In genomic region chr13:110302986-110303385, GRCh38 we compare ENCODE assay signal across 22 cellular contexts. TPM values are rescaled to one million over a fixed set of nuclear protein-coding genes. Genes with fewer than 3 reads are reported as not detected.
A peak's percentile ranks its signal among the peaks of the same experiment; 100 is the strongest.
DNase-seq lines count a peak whose midpoint lies in the region; ATAC-seq, FAIRE-seq and TF ChIP-seq lines count a peak whose summit lies in the region.
"Had no signal": no experiment of that assay in that cellular context is flagged by ENCODE, and none has a peak within 500 bp of the region (broad histone marks: within the 10 kb centered on the region; RNA-seq: fewer than 3 reads in every experiment).

No MANE protein-coding gene starts in this region.

- H2BK120ac ChIP-seq in mesenchymal stem cell (ENCODE audit: low read depth, low read length), result no peak overlapping the region

- H3K36me3 ChIP-seq in mesenchymal stem cell (ENCODE audit: control insufficient read depth in 1 of 2, insufficient read depth in 2 of 2, low read depth in 1 of 2, low read length in 2 of 2) (peaks cover 0 to 21% of the 10 kb centered on the region in 2 experiments), subcutaneous abdominal adipose tissue (ENCODE audit: control insufficient read depth in 5 of 5, insufficient read depth in 5 of 5, low read length in 5 of 5) (peaks cover 2 to 26% (median 5%) of the 10 kb centered on the region in 5 donors), colonic mucosa (no peaks in the 10 kb centered on the region)

- H3K27me3 ChIP-seq in mesenchymal stem cell (ENCODE audit: control insufficient read depth in 1 of 2, insufficient read depth in 1 of 2, low read length in 2 of 2) (no peaks in the 10 kb centered on the region), subcutaneous abdominal adipose tissue (ENCODE audit: control insufficient read depth in 5 of 5, insufficient read depth in 4 of 5, low read length in 5 of 5) (peaks cover 0 to 5% (median 0%) of the 10 kb centered on the region in 5 donors), colonic mucosa (peaks cover 23% of the 10 kb centered on the region)

- H3K4me1 ChIP-seq in mesenchymal stem cell (ENCODE audit: control insufficient read depth, insufficient read depth, low read depth, low read length), result peaks cover 30% of the 10 kb centered on the region
- H3K4me1 ChIP-seq in subcutaneous abdominal adipose tissue (ENCODE audit: control insufficient read depth in 5 of 5, insufficient read depth in 5 of 5, low read length in 5 of 5), result peaks cover 26 to 85% (median 72%) of the 10 kb centered on the region in 5 donors
- no peaks in the 10 kb centered on the region for H3K4me1 ChIP-seq in colonic mucosa

- peak overlapping the region; percentile 96 for H3K4me3 Mint-ChIP-seq in endothelial cell (ENCODE audit: unreplicated experiment)
- H3K4me3 Mint-ChIP-seq: nephron progenitor cell; stimulated activated naive CD8-positive, alpha-beta T cell treated with anti-CD3 and anti-CD28 coated beads, Interleukin-15, Interleukin-2, amounts not matched to agents 100 ng/mL and 50 ng/mL, for 24 hours had no signal

- H3K27me3 Mint-ChIP-seq in endothelial cell (ENCODE audit: unreplicated experiment), result peaks cover 8% of the 10 kb centered on the region

- H3K23ac ChIP-seq in mesenchymal stem cell (ENCODE audit: low read length in 2 of 2), result no peak overlapping the region

- H3K4me3 ChIP-seq in mesenchymal stem cell (ENCODE audit: insufficient read depth in 1 of 2, low read depth in 1 of 2, low read length in 2 of 2), result no peak overlapping the region
- H3K4me3 ChIP-seq in subcutaneous abdominal adipose tissue (ENCODE audit: low read depth in 1 of 5, low read length in 5 of 5), result peak overlapping the region in 4 of 5 donors; percentile 94 to 99 (median 96)
- no peak overlapping the region for H3K4me3 ChIP-seq in colonic mucosa

- DNase-seq in RCC 7860 (ENCODE audit: low spot score), result peak; percentile 67
- DNase-seq in endothelial cell (ENCODE audit: low spot score), result no peak
- no peak for DNase-seq in mesenchymal stem cell
- no peak for DNase-seq in NCI-H2029 (lab: John Stamatoyannopoulos, UW)
- no peak for DNase-seq in colonic mucosa
- DNase-seq in amniotic stem cell (lab: John Stamatoyannopoulos, UW), result no peak
- DNase-seq: activated CD4-positive, alpha-beta T cell treated with anti-CD3 and anti-CD28 coated beads for 4 hours; activated effector memory CD4-positive, alpha-beta T cell treated with Interleukin-2 at 50 U/mL for 16 hours; Caco-2; cerebellar nuclear complex; EL; H7; mammary epithelial cell; NCI-H2227 treated with DMSO at 0.1 percent for 48 hours; nephron progenitor cell; RPMI8226; SW 1271 had no signal

- WGBS in mesenchymal stem cell, result 94% methylated on average over 2 of the region's 2 CpGs

- peak; percentile 94 for FAIRE-seq in RCC 7860 (lab: Jason Lieb, UNC)
- FAIRE-seq: frontal cortex, TTC549 had no signal

- no peak for TF ChIP-seq CTCF in endothelial cell (IDR thresholded peaks at IDR 0.05; ENCODE audit: unreplicated experiment)
- no peak for TF ChIP-seq CTCF in colonic mucosa (IDR thresholded peaks at IDR 0.05)

- no peak overlapping the region for H2AFZ ChIP-seq in mesenchymal stem cell (ENCODE audit: low read depth, low read length)

- no peak overlapping the region for H3K14ac ChIP-seq in mesenchymal stem cell (ENCODE audit: low read length in 2 of 2)

- no peaks in the 10 kb centered on the region for H3K79me1 ChIP-seq in mesenchymal stem cell (replicated peaks; ENCODE audit: low read length, poor library complexity, severe bottlenecking)

- H3K4me2 ChIP-seq in mesenchymal stem cell (ENCODE audit: low read length, poor library complexity, severe bottlenecking), result peak overlapping the region; percentile 47

- H2BK5ac ChIP-seq in mesenchymal stem cell (ENCODE audit: low read depth, low read length, poor library complexity, severe bottlenecking), result no peak overlapping the region

- peaks cover 52% of the 10 kb centered on the region for H3K36me3 Mint-ChIP-seq in endothelial cell (ENCODE audit: low read depth, unreplicated experiment)

- peaks cover 78% of the 10 kb centered on the region for H3K4me1 Mint-ChIP-seq in endothelial cell (ENCODE audit: unreplicated experiment)

- H2BK15ac ChIP-seq in mesenchymal stem cell (ENCODE audit: low read depth, poor library complexity, severe bottlenecking), result no peak overlapping the region

- intact Hi-C loops in colonic mucosa (cut with DNase I), result no loop called here

- H4K91ac ChIP-seq in mesenchymal stem cell (ENCODE audit: low read length), result no peak overlapping the region

- ATAC-seq in GM21529 (IDR thresholded peaks at IDR 0.05; ENCODE audit: unreplicated experiment), result no peak

- no peaks in the 10 kb centered on the region for H3K9me3 Mint-ChIP-seq in endothelial cell (ENCODE audit: unreplicated experiment)
- H3K9me3 Mint-ChIP-seq: nephron progenitor cell; stimulated activated naive CD8-positive, alpha-beta T cell treated with anti-CD3 and anti-CD28 coated beads, Interleukin-15, Interleukin-2, amounts not matched to agents 100 ng/mL and 50 ng/mL, for 24 hours had no signal

- H2AK5ac ChIP-seq in mesenchymal stem cell (ENCODE audit: low read length, severe bottlenecking), result no peak overlapping the region

- H3K27ac ChIP-seq in mesenchymal stem cell (ENCODE audit: low read length, poor library complexity, severe bottlenecking) (peak overlapping the region; percentile 49), subcutaneous abdominal adipose tissue (ENCODE audit: low read depth, low read length) (peak overlapping the region; percentile 99), colonic mucosa (no peak overlapping the region)

- no peak overlapping the region for H3K18ac ChIP-seq in mesenchymal stem cell (ENCODE audit: low read depth in 1 of 2, low read length in 2 of 2)

- H2BK12ac ChIP-seq in mesenchymal stem cell (ENCODE audit: low read length in 2 of 2), result no peak overlapping the region

- peak overlapping the region; percentile 92 for H3K27ac Mint-ChIP-seq in endothelial cell (ENCODE audit: unreplicated experiment)
- H3K27ac Mint-ChIP-seq: nephron progenitor cell; stimulated activated naive CD8-positive, alpha-beta T cell treated with anti-CD3 and anti-CD28 coated beads, Interleukin-15, Interleukin-2, amounts not matched to agents 100 ng/mL and 50 ng/mL, for 24 hours had no signal

- no peak overlapping the region for H3K9ac ChIP-seq in mesenchymal stem cell (ENCODE audit: low read length)
- H3K9ac ChIP-seq in subcutaneous abdominal adipose tissue (ENCODE audit: low read length in 5 of 5), result peak overlapping the region in 4 of 5 donors; percentile 23 to 97 (median 96)
- H3K9ac ChIP-seq in colonic mucosa (ENCODE audit: low read depth in 2 of 2, low read length in 2 of 2), result no peak overlapping the region

- no peak overlapping the region for H4K8ac ChIP-seq in mesenchymal stem cell (ENCODE audit: low read length)

- H3K9me3 ChIP-seq in mesenchymal stem cell (ENCODE audit: control insufficient read depth, low read length) (no peaks in the 10 kb centered on the region), subcutaneous abdominal adipose tissue (ENCODE audit: control insufficient read depth in 5 of 5, low read length in 5 of 5) (no peaks in the 10 kb centered on the region), colonic mucosa (no peaks in the 10 kb centered on the region)
- H3K9me3 ChIP-seq: Caco-2 had no signal

- H3K4ac ChIP-seq in mesenchymal stem cell (ENCODE audit: low read depth in 1 of 2, low read length in 2 of 2), result peak overlapping the region in 1 of 2 experiments; percentile 33

RNA-seq across cellular contexts. Expression of gene COL4A1, which starts 4.0 kb away (rescaled TPM):
- total RNA-seq in endothelial cell (ENCODE audit: unreplicated experiment) (2,720 TPM), colonic mucosa (10 to 100 TPM; 27.0 to 97.0 TPM)
- 2,271 TPM for polyA plus RNA-seq in mesenchymal stem cell (2013, experiment 1 of 2)
- polyA plus RNA-seq in mesenchymal stem cell (2013, experiment 2 of 2), result 2,270 TPM

RNA-seq across cellular contexts. Expression of gene COL4A2, which starts 4.1 kb away (rescaled TPM):
- total RNA-seq in endothelial cell (ENCODE audit: unreplicated experiment), result 1,556 TPM
- polyA plus RNA-seq in mesenchymal stem cell (2013, experiment 1 of 2), result 2,099 TPM
- 2,053 TPM for polyA plus RNA-seq in mesenchymal stem cell (2013, experiment 2 of 2)
- 100 to 1,000 TPM in 1 of 2 donors, 10 to 100 TPM in 1; 61.1 to 111 TPM for total RNA-seq in colonic mucosa

Comparison
In these comparisons a context has a peak if more than half of its experiments do, and no peak if none do; other contexts are left out.
1. H3K4me3 ChIP-seq: peak in subcutaneous abdominal adipose tissue (4 of 5); none in mesenchymal stem cell (0 of 2) and colonic mucosa (single experiment).
2. H3K9ac ChIP-seq: peak in subcutaneous abdominal adipose tissue (4 of 5); none in mesenchymal stem cell (single experiment) and colonic mucosa (0 of 2).
3. RNA of gene COL4A1, which starts 4.0 kb away (total RNA-seq): 2,720 TPM in endothelial cell (single experiment); 27.0 to 97.0 TPM in colonic mucosa; every median in the first group is over 10 times any median in the second.
4. RNA of gene COL4A2, which starts 4.1 kb away (total RNA-seq): 1,556 TPM in endothelial cell (single experiment); 61.1 to 111 TPM in colonic mucosa; every median in the first group is over 10 times any median in the second.